Comparison of ENCODE assay signal across 8 cellular contexts in genomic region chr7:65006094-65006992, GRCh38. TPM values are rescaled to one million over a fixed set of nuclear protein-coding genes. Genes with fewer than 3 reads are reported as not detected.
DNase-seq lines count a peak whose midpoint lies in the region; ATAC-seq and TF ChIP-seq lines count a peak whose summit lies in the region.

Gene ERV3-1, minus strand, starts transcription at chr7:65006687. Its CDS starts 13,661 bp downstream, at chr7:64993026.

- H3K9me3 Mint-ChIP-seq in immature natural killer cell, result no peaks in the 10 kb centered on the region

- peak within 1 kb of the TSS; percentile 69 for H3K27ac ChIP-seq in ACC112 (ENCODE audit: low read depth, low read length)

- peak within 1 kb of the TSS; percentile 49 for H2AFZ ChIP-seq in ACC112 (ENCODE audit: low read length, unreplicated experiment)

- peaks cover 22% of the 10 kb centered on the region for H3K79me2 ChIP-seq in ACC112 (ENCODE audit: control insufficient read depth, insufficient read depth, low read length, unreplicated experiment)

- H3K36me3 Mint-ChIP-seq in immature natural killer cell, result peaks cover 7 to 17% (median 11%) of the 10 kb centered on the region in 3 donors

- peaks cover 0 to 8% (median 6%) of the 10 kb centered on the region in 3 donors for H3K27me3 Mint-ChIP-seq in immature natural killer cell (ENCODE audit: low read depth in 3 of 3)

- H3K4me3 ChIP-seq in ACC112 (ENCODE audit: low read depth, low read length) (peak within 1 kb of the TSS; percentile 91), WI38 (ENCODE audit: low read depth, low read length) (peak within 1 kb of the TSS; percentile 93), cardiac fibroblast (replicated peaks in 1 of 2; ENCODE audit: low read depth in 2 of 2, low read length in 2 of 2) (peak within 1 kb of the TSS; percentile 84 to 88)

- ATAC-seq in GM18868 (IDR thresholded peaks at IDR 0.05; ENCODE audit: unreplicated experiment), result peak; percentile 100
- ATAC-seq in HG03108 (IDR thresholded peaks at IDR 0.05; ENCODE audit: unreplicated experiment), result peak; percentile 100

- H3K36me3 ChIP-seq in ACC112 (ENCODE audit: insufficient read depth, low read length), result peaks cover 12% of the 10 kb centered on the region; the same call in 1 of the 2 replicates

- DNase-seq in NCI-H2227 (lab: John Stamatoyannopoulos, UW; ENCODE audit: unreplicated experiment), result peak; percentile 96
- DNase-seq in cardiac fibroblast (ENCODE audit: low read depth in 2 of 2), result peak; percentile 94 to 95
- DNase-seq in immature natural killer cell, result peak; percentile 91 to 93 (median 92)
- DNase-seq in smooth muscle cell of the brain vasculature (ENCODE audit: low read depth, low spot score), result peak; percentile 81

- peaks cover 9% of the 10 kb centered on the region for H3K4me1 ChIP-seq in ACC112 (ENCODE audit: control insufficient read depth, insufficient read depth, low read length, unreplicated experiment)

- no peaks in the 10 kb centered on the region for H3K27me3 ChIP-seq in ACC112 (ENCODE audit: insufficient read depth, low read length)

- peak within 1 kb of the TSS; percentile 95 to 97 (median 95) for H3K4me3 Mint-ChIP-seq in immature natural killer cell

- H3K27ac Mint-ChIP-seq in immature natural killer cell, result peak within 1 kb of the TSS; percentile 93 to 97 (median 96)

- peaks cover 53 to 60% of the 10 kb centered on the region in 2 donors for H3K4me1 Mint-ChIP-seq in immature natural killer cell

- TF ChIP-seq CTCF in WI38 (IDR thresholded peaks at IDR 0.05; ENCODE audit: low read depth, low read length) (no peak), cardiac fibroblast (IDR thresholded peaks at IDR 0.05; ENCODE audit: low read depth, low read length) (no peak)

RNA-seq across cellular contexts. Expression of gene ERV3-1, which starts in this region (rescaled TPM):
- polyA plus RNA-seq in immature natural killer cell, result 10 to 100 TPM in 1 of 3 donors, 1 to 10 TPM in 2; 6.2 to 16.3 (median 7.3) TPM

Comparison
In these comparisons a context has a peak if more than half of its experiments do, and no peak if none do; other contexts are left out.
1. Peak in every context shown above with its lines: DNase-seq, ATAC-seq, H3K4me3 ChIP-seq and H3K27ac ChIP-seq.